1 cellular context compared by ENCODE assay signal in genomic region chr2:96764253-96764637, GRCh38.
TF ChIP-seq lines count a peak whose summit lies in the region.

No MANE protein-coding gene starts in this region.

TF ChIP-seq in WTC11, 78 proteins besides CTCF, POLR2A, EP300 and RAD21 (continued from another document):
- TF ChIP-seq ARID4B (CRISPR knock-in tag; IDR thresholded peaks at IDR 0.05; ENCODE audit: borderline replicate concordance) (no peak), KAT7 (CRISPR knock-in tag; IDR thresholded peaks at IDR 0.05; ENCODE audit: borderline replicate concordance) (no peak)
